8 cellular contexts compared by ENCODE assay signal in genomic region chr1:59759156-59759925, GRCh38. TPM values are rescaled to one million over a fixed set of nuclear protein-coding genes. Genes with fewer than 3 reads are reported as not detected.
A peak's percentile ranks its signal among the peaks of the same experiment; 100 is the strongest.
DNase-seq lines count a peak whose midpoint lies in the region; ATAC-seq, FAIRE-seq and TF ChIP-seq lines count a peak whose summit lies in the region.

No MANE protein-coding gene starts in this region.

- TF ChIP-seq CTCF in AG09309 (IDR thresholded peaks at IDR 0.05; ENCODE audit: control insufficient read depth, insufficient read depth, low read depth, low read length, missing control alignments) (peak; percentile 95), WERI-Rb-1 (IDR thresholded peaks at IDR 0.05; ENCODE audit: low read depth, low read length) (peak; percentile 91), bronchial epithelial cell (IDR thresholded peaks at IDR 0.05; ENCODE audit: insufficient read depth, low read length, severe bottlenecking) (peak; percentile 93)

- H3K27ac ChIP-seq in WERI-Rb-1 = no peak overlapping the region

- H3K9me3 ChIP-seq in WERI-Rb-1 (ENCODE audit: severe bottlenecking) = no peaks in the 10 kb centered on the region

- H3K36me3 ChIP-seq in WERI-Rb-1 (no peaks in the 10 kb centered on the region), bronchial epithelial cell (ENCODE audit: control insufficient read depth, insufficient read depth, low read length) (no peaks in the 10 kb centered on the region)

- ATAC-seq in GM18868 (IDR thresholded peaks at IDR 0.05; ENCODE audit: unreplicated experiment) (peak; percentile 90), HG03108 (IDR thresholded peaks at IDR 0.05; ENCODE audit: unreplicated experiment) (peak; percentile 90)

- no peak overlapping the region for H3K4me3 ChIP-seq in AG09309 (ENCODE audit: control insufficient read depth, low read depth, low read length)
- no peak overlapping the region for H3K4me3 ChIP-seq in WERI-Rb-1 (ENCODE audit: low read depth, low read length)
- no peak overlapping the region for H3K4me3 ChIP-seq in bronchial epithelial cell (ENCODE audit: low read depth, low read length)

- FAIRE-seq in bronchial epithelial cell (lab: Jason Lieb, UNC) (no peak), islet of Langerhans (lab: Jason Lieb, UNC) (peak; percentile 91)

- DNase-seq in AG09309 (ENCODE audit: low read depth) (peak; percentile 53), NCI-H2196 (lab: John Stamatoyannopoulos, UW; ENCODE audit: unreplicated experiment) (peak; percentile 79), WERI-Rb-1 (peak; percentile 75), bronchial epithelial cell (ENCODE audit: low read depth) (peak; percentile 69)
- peak; percentile 53 to 62 (median 57) for DNase-seq in stimulated activated CD4-positive, alpha-beta T cell treated with anti-CD3 and anti-CD28 coated beads, Interleukin-12 subunit alpha, Interleukin-12 subunit beta, amount 100 ng/mL, for 48 hours (ENCODE audit: low read depth in 2 of 3, low spot score in 1 of 3)

- H3K27me3 ChIP-seq in WERI-Rb-1 (ENCODE audit: insufficient read depth, low read depth, severe bottlenecking) = no peaks in the 10 kb centered on the region
- no peaks in the 10 kb centered on the region for H3K27me3 ChIP-seq in bronchial epithelial cell (ENCODE audit: control insufficient read depth, insufficient read depth, low read length)

RNA-seq across cellular contexts. Expression of gene HOOK1, which starts 55.4 kb away (rescaled TPM):
- 10.3 and 14.6 TPM in 2 replicates for total RNA-seq in bronchial epithelial cell
